3 cellular contexts compared by ENCODE assay signal in genomic region chr21:19987671-19988070, GRCh38.
"Had no signal": no experiment of that assay in that cellular context is flagged by ENCODE, and none has a peak within 500 bp of the region (broad histone marks: within the 10 kb centered on the region; RNA-seq: fewer than 3 reads in every experiment).

No MANE protein-coding gene starts in this region.

- H3K4me3 ChIP-seq: GM12878 had no signal

- DNase-seq: GDM1, GF-D8 had no signal

- ATAC-seq: GM12878 had no signal
